Comparison of ENCODE assay signal across 7 cellular contexts in genomic region chr1:35972631-35973030, GRCh38. TPM values are rescaled to one million over a fixed set of nuclear protein-coding genes. Genes with fewer than 3 reads are reported as not detected.
DNase-seq lines count a peak whose midpoint lies in the region; ATAC-seq and TF ChIP-seq lines count a peak whose summit lies in the region.
"Not testable (repeated sequence)": the region's sequence is repeated elsewhere in the genome, so short reads cannot be mapped to it uniquely, and the experiment has no call there.

No MANE protein-coding gene starts in this region.

- not testable (repeated sequence) for H3K27ac ChIP-seq in GM23248, brain microvascular endothelial cell, foreskin keratinocyte

- H3K36me3 ChIP-seq in GM23248 (ENCODE audit: low read depth), result peaks cover 40% of the 10 kb centered on the region
- H3K36me3 ChIP-seq in brain microvascular endothelial cell (replicated peaks), result not testable (repeated sequence)

- DNase-seq in EH (ENCODE audit: low read depth) (peak; percentile 21), GM23248 (peak; percentile 5), M059J (ENCODE audit: low read depth) (peak; percentile 32), amniotic epithelial cell (ENCODE audit: low read depth) (peak; percentile 19), brain microvascular endothelial cell (peak; percentile 5), foreskin keratinocyte (peak; percentile 4 to 11), kidney glomerular epithelial cell (lab: John Stamatoyannopoulos, UW) (peak; percentile 8)

- H3K4me2 ChIP-seq in GM23248 (ENCODE audit: unreplicated experiment), result not testable (repeated sequence)

- ATAC-seq in foreskin keratinocyte, result peak; percentile 57

- H3K9me2 ChIP-seq in GM23248 (ENCODE audit: insufficient read depth), result not testable (repeated sequence)

- not testable (repeated sequence) for H4K20me1 ChIP-seq in GM23248 (ENCODE audit: insufficient read depth)

- H2AFZ ChIP-seq in GM23248, result not testable (repeated sequence)

- not testable (repeated sequence) for H3K4me1 ChIP-seq in GM23248 (ENCODE audit: insufficient read depth); foreskin keratinocyte

- not testable (repeated sequence) for TF ChIP-seq CTCF in brain microvascular endothelial cell (IDR thresholded peaks at IDR 0.05; ENCODE audit: low read depth, low read length, missing control alignments); foreskin keratinocyte (conservative IDR thresholded peaks at IDR 0.05)

- WGBS in GM23248 (ENCODE audit: low coverage in 1 of 2, low lambda C conversion rate in 2 of 2, missing lambda C conversion rate in 2 of 2), 2 experiments, result 80 to 86% methylated on average over 3 of the region's 3 CpGs

- not testable (repeated sequence) for H3K9ac ChIP-seq in GM23248

- not testable (repeated sequence) for H3F3A ChIP-seq in GM23248 (ENCODE audit: insufficient read depth)

- not testable (repeated sequence) for H3K27me3 ChIP-seq in GM23248 (replicated peaks; ENCODE audit: insufficient read depth); brain microvascular endothelial cell (replicated peaks); foreskin keratinocyte

- peaks cover 47% of the 10 kb centered on the region for H3K79me2 ChIP-seq in GM23248 (ENCODE audit: insufficient read depth)

- not testable (repeated sequence) for H3K4me3 ChIP-seq in GM23248; brain microvascular endothelial cell (ENCODE audit: low read depth, low read length)

- in situ Hi-C loops in GM23248 (cut with MboI); brain microvascular endothelial cell (cut with HindIII; ENCODE audit: low pct_ligation_motif_present, low sequenced_read_pairs): not testable (repeated sequence)

- not testable (repeated sequence) for H3K9me3 ChIP-seq in GM23248 (ENCODE audit: low read depth)

RNA-seq across cellular contexts. Expression of gene AGO3, which starts 41.7 kb away (rescaled TPM):
- total RNA-seq in GM23248 (2014; rRNA removed; shearing (Covaris generic)), result 7.9 and 26.7 TPM in 2 replicates
- polyA plus RNA-seq in GM23248 (2016; fragmentation: Nextera tagmentation; extraction: Ambion mirVana) (14.2 and 14.8 TPM in 2 replicates), foreskin keratinocyte (3.0 and 3.4 TPM in 2 replicates)
- total RNA-seq in M059J (2014; rRNA removed; shearing (Covaris generic)), result 8.1 and 19.3 TPM in 2 replicates
- total RNA-seq in foreskin keratinocyte, result 15.8 and 17.7 TPM in 2 replicates
